ENCODE assay signal across 1 cellular context in genomic region chr4:102598759-102599379, GRCh38.
TF ChIP-seq lines count a peak whose summit lies in the region.

No MANE protein-coding gene starts in this region.

TF ChIP-seq in GM12878, 131 proteins besides CTCF, POLR2A, EP300 and RAD21 (continued from another document and continues in another):
- no peak for TF ChIP-seq REST (IDR thresholded peaks at IDR 0.05; ENCODE audit: low read depth, low read length)
- no peak for TF ChIP-seq ZSCAN29 (IDR thresholded peaks at IDR 0.05)
- TF ChIP-seq HDGF (IDR thresholded peaks at IDR 0.05): no peak
- TF ChIP-seq PRDM15 (CRISPR knock-in tag; IDR thresholded peaks at IDR 0.05): no peak
- peak; percentile 83 for TF ChIP-seq CREM (IDR thresholded peaks at IDR 0.05; ENCODE audit: low read depth)
- no peak for TF ChIP-seq CBX5 (IDR thresholded peaks at IDR 0.05; ENCODE audit: low read depth)
- TF ChIP-seq NFIC (IDR thresholded peaks at IDR 0.05; ENCODE audit: low read depth, low read length): peak; percentile 56; the same call in 1 of the 2 replicates
- TF ChIP-seq ZBTB11 (CRISPR knock-in tag; IDR thresholded peaks at IDR 0.05): no peak
- TF ChIP-seq TCF7 (IDR thresholded peaks at IDR 0.05; ENCODE audit: borderline replicate concordance): no peak
- no peak for TF ChIP-seq PAX8 (IDR thresholded peaks at IDR 0.05)
- peak; percentile 95 for TF ChIP-seq CREB1 (IDR thresholded peaks at IDR 0.05; ENCODE audit: low read depth)
- no peak for TF ChIP-seq E4F1 (IDR thresholded peaks at IDR 0.05; ENCODE audit: borderline replicate concordance, partially characterized antibody)
- no peak for TF ChIP-seq RBBP5 (conservative IDR thresholded peaks at IDR 0.05)
- no peak for TF ChIP-seq SREBF2 (IDR thresholded peaks at IDR 0.05; ENCODE audit: low read length)
- TF ChIP-seq ZBTB40 (IDR thresholded peaks at IDR 0.05; ENCODE audit: borderline replicate concordance): no peak
- TF ChIP-seq MYB (IDR thresholded peaks at IDR 0.05; ENCODE audit: borderline replicate concordance, low read depth, low read length): no peak
- no peak for TF ChIP-seq ZNF207 (IDR thresholded peaks at IDR 0.05; ENCODE audit: borderline replicate concordance)
- no peak for TF ChIP-seq RAD51 (IDR thresholded peaks at IDR 0.05)
- no peak for TF ChIP-seq RELB (IDR thresholded peaks at IDR 0.05; ENCODE audit: low read depth)
- no peak for TF ChIP-seq RFX5 (IDR thresholded peaks at IDR 0.05; ENCODE audit: low read depth, low read length)
- TF ChIP-seq EGR1 (IDR thresholded peaks at IDR 0.05; ENCODE audit: borderline replicate concordance in 1 of 2, low read depth in 2 of 2, low read length in 2 of 2): no peak
- no peak for TF ChIP-seq PAX5 (IDR thresholded peaks at IDR 0.05; ENCODE audit: borderline replicate concordance, low read depth, low read length)
- TF ChIP-seq FOXM1 (IDR thresholded peaks at IDR 0.05; ENCODE audit: low read depth, low read length): 0 out of 2 replicates have a peak, but pooled peaks have one; percentile 32
- TF ChIP-seq YY1 (IDR thresholded peaks at IDR 0.05; ENCODE audit: low read depth, low read length): no peak
- TF ChIP-seq FOXK2 (IDR thresholded peaks at IDR 0.05): no peak
- TF ChIP-seq DPF2 (IDR thresholded peaks at IDR 0.05): no peak
- TF ChIP-seq KDM1A (IDR thresholded peaks at IDR 0.05; ENCODE audit: borderline replicate concordance): no peak
- no peak for TF ChIP-seq ZBED1 (IDR thresholded peaks at IDR 0.05; ENCODE audit: borderline replicate concordance)
- TF ChIP-seq EED (IDR thresholded peaks at IDR 0.05; ENCODE audit: low read depth): no peak
- TF ChIP-seq ATF2 (IDR thresholded peaks at IDR 0.05; ENCODE audit: low read length): 0 out of 2 replicates have a peak, but pooled peaks have one; percentile 2
- no peak for TF ChIP-seq ASH2L (IDR thresholded peaks at IDR 0.05; ENCODE audit: borderline replicate concordance, low read depth)
- peak; percentile 47; the same call in 1 of the 2 replicates for TF ChIP-seq JUNB (IDR thresholded peaks at IDR 0.05)
- no peak for TF ChIP-seq ZBTB33 (IDR thresholded peaks at IDR 0.05)
- TF ChIP-seq MTA2 (IDR thresholded peaks at IDR 0.05; ENCODE audit: low read depth): peak; percentile 4; the same call in 1 of the 2 replicates
- TF ChIP-seq ATF7 (IDR thresholded peaks at IDR 0.05; ENCODE audit: low read depth): no peak
- no peak for TF ChIP-seq MEF2A (IDR thresholded peaks at IDR 0.05; ENCODE audit: insufficient read depth, low read depth, low read length)
